12 cellular contexts compared by ENCODE assay signal in the genomic region with DNA sequence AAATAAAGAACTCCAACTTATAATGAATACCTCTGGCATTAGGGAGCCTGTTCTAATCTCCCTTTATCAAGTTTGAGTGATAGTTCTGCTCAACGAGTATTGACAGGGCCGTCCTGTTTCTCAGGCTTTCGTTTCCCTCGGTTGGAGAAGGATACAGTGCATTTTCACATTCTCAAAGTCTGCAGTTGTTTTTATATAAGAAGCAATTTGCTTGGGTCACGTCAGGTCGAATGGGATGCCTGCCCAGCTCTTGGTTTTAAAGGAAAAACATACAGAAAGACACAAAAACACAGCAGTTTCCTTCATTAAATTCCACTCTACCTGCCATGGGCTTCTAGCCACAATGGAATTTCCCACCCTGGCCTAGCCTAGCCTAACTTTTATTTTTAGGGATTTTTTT.
DNase-seq lines count a peak whose midpoint lies in the region; ATAC-seq and TF ChIP-seq lines count a peak whose summit lies in the region.
"Had no signal": no experiment of that assay in that cellular context is flagged by ENCODE, and none has a peak within 500 bp of the region (broad histone marks: within the 10 kb centered on the region; RNA-seq: fewer than 3 reads in every experiment).

No MANE protein-coding gene starts in this region.

- intact Hi-C loops in ascending aorta (cut with DNase I) = no loop called here
- intact Hi-C loops in left cardiac atrium (cut with DNase I) = no loop called here

- TF ChIP-seq CTCF in ascending aorta (IDR thresholded peaks at IDR 0.05) = no peak

- H3K27ac ChIP-seq in ascending aorta = peak overlapping the region; percentile 41 to 54

- H3K4me1 ChIP-seq in ascending aorta = peaks cover 0 to 7% of the 10 kb centered on the region in 2 donors

- no peaks in the 10 kb centered on the region for H3K36me3 ChIP-seq in ascending aorta

- H3K9me3 ChIP-seq in ascending aorta = no peaks in the 10 kb centered on the region

- peak; percentile 64 for DNase-seq in DMS 273 (lab: John Stamatoyannopoulos, UW; ENCODE audit: unreplicated experiment)
- DNase-seq in ascending aorta (ENCODE audit: low spot score in 2 of 2) = no peak
- peak; percentile 25 for DNase-seq in left cardiac atrium
- DNase-seq in pulmonary artery endothelial cell (ENCODE audit: low read depth, low spot score) = peak; percentile 26
- no peak for DNase-seq in UCSD-AML1 (lab: John Stamatoyannopoulos, UW; ENCODE audit: unreplicated experiment)
- DNase-seq: activated CD4-positive, alpha-beta T cell treated with anti-CD3 and anti-CD28 coated beads, Interleukin-2, amount 50 U/mL, for 4 hours; CD4-positive, CD25-positive, alpha-beta regulatory T cell; RPMI8226 had no signal

- H3K4me3 ChIP-seq in ascending aorta = peak overlapping the region; percentile 11 to 25
- H3K4me3 ChIP-seq: GM12878 had no signal

- no peaks in the 10 kb centered on the region for H3K27me3 ChIP-seq in ascending aorta

- ATAC-seq in left cardiac atrium (peak; percentile 27 to 52), GM18520 (IDR thresholded peaks at IDR 0.05; ENCODE audit: unreplicated experiment) (no peak), GM21447 (IDR thresholded peaks at IDR 0.05; ENCODE audit: unreplicated experiment) (no peak), HG03565 (IDR thresholded peaks at IDR 0.05; ENCODE audit: unreplicated experiment) (no peak)
- ATAC-seq: GM12878 had no signal

Comparison
In these comparisons a context has a peak if more than half of its experiments do, and no peak if none do; other contexts are left out.
1. DNase-seq: peak in DMS 273 (single experiment), left cardiac atrium (single experiment) and pulmonary artery endothelial cell (single experiment); none in ascending aorta (0 of 2) and UCSD-AML1 (single experiment).
2. ATAC-seq: peak in left cardiac atrium (2 of 2); none in GM18520 (single experiment), GM21447 (single experiment) and HG03565 (single experiment).